In the genomic region with DNA sequence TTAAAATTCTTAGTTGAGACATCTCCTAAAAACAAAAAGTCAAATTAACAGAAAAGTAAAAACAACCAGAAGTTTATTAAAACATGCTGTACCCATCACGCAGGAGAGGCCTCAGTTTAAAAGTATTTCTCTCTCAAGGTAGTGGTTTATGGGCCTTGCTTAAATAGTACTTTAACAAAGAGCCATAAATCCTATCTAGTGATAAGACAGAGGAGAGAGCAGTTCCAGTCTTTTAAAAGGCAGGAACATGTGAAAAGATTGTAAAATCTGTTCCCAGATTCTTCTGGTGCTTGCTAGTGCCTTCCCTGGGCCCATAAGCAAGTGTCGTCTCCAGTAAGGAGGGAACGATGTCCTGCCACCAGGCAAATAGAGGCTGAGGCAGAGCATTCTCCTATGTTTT, we compare ENCODE assay signal across 1 cellular context.
TF ChIP-seq lines count a peak whose summit lies in the region.

No MANE protein-coding gene starts in this region.

TF ChIP-seq in HepG2, 621 proteins besides CTCF, POLR2A, EP300 and RAD21 (continued from another document):
- TF ChIP-seq, protein P1, sequence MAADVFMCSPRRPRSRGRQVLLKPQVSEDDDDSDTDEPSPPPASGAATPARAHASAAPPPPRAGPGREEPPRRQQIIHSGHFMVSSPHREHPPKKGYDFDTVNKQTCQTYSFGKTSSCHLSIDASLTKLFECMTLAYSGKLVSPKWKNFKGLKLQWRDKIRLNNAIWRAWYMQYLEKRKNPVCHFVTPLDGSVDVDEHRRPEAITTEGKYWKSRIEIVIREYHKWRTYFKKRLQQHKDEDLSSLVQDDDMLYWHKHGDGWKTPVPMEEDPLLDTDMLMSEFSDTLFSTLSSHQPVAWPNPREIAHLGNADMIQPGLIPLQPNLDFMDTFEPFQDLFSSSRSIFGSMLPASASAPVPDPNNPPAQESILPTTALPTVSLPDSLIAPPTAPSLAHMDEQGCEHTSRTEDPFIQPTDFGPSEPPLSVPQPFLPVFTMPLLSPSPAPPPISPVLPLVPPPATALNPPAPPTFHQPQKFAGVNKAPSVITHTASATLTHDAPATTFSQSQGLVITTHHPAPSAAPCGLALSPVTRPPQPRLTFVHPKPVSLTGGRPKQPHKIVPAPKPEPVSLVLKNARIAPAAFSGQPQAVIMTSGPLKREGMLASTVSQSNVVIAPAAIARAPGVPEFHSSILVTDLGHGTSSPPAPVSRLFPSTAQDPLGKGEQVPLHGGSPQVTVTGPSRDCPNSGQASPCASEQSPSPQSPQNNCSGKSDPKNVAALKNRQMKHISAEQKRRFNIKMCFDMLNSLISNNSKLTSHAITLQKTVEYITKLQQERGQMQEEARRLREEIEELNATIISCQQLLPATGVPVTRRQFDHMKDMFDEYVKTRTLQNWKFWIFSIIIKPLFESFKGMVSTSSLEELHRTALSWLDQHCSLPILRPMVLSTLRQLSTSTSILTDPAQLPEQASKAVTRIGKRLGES (CRISPR knock-in tag; IDR thresholded peaks at IDR 0.05; ENCODE audit: borderline replicate concordance), result no peak
- TF ChIP-seq NFYC (CRISPR knock-in tag; IDR thresholded peaks at IDR 0.05) (no peak), KDM2A (CRISPR knock-in tag; IDR thresholded peaks at IDR 0.05; ENCODE audit: borderline replicate concordance, low read depth) (no peak), NFIB (CRISPR knock-in tag; IDR thresholded peaks at IDR 0.05; ENCODE audit: borderline replicate concordance) (no peak), SAFB2 (CRISPR knock-in tag; IDR thresholded peaks at IDR 0.05; ENCODE audit: borderline replicate concordance, low read depth) (no peak), SRSF4 (IDR thresholded peaks at IDR 0.05; ENCODE audit: low read depth, low read length, poor library complexity, severe bottlenecking) (no peak), PHF21A (CRISPR knock-in tag; IDR thresholded peaks at IDR 0.05) (no peak), ZNF839 (CRISPR knock-in tag; IDR thresholded peaks at IDR 0.05; ENCODE audit: borderline replicate concordance) (no peak), PRMT3 (CRISPR knock-in tag; IDR thresholded peaks at IDR 0.05; ENCODE audit: borderline replicate concordance, low read depth) (no peak), ZKSCAN1 (IDR thresholded peaks at IDR 0.05; ENCODE audit: low read length) (no peak), NCOA2 (CRISPR knock-in tag; IDR thresholded peaks at IDR 0.05) (no peak), ZMYM2 (CRISPR knock-in tag; IDR thresholded peaks at IDR 0.05) (no peak), TCF12 (IDR thresholded peaks at IDR 0.05) (no peak), TCF12 (CRISPR knock-in tag; IDR thresholded peaks at IDR 0.05) (no peak)
- TF ChIP-seq, protein P2, sequence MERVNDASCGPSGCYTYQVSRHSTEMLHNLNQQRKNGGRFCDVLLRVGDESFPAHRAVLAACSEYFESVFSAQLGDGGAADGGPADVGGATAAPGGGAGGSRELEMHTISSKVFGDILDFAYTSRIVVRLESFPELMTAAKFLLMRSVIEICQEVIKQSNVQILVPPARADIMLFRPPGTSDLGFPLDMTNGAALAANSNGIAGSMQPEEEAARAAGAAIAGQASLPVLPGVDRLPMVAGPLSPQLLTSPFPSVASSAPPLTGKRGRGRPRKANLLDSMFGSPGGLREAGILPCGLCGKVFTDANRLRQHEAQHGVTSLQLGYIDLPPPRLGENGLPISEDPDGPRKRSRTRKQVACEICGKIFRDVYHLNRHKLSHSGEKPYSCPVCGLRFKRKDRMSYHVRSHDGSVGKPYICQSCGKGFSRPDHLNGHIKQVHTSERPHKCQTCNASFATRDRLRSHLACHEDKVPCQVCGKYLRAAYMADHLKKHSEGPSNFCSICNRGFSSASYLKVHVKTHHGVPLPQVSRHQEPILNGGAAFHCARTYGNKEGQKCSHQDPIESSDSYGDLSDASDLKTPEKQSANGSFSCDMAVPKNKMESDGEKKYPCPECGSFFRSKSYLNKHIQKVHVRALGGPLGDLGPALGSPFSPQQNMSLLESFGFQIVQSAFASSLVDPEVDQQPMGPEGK (CRISPR knock-in tag; IDR thresholded peaks at IDR 0.05), result no peak
- TF ChIP-seq, protein P3, sequence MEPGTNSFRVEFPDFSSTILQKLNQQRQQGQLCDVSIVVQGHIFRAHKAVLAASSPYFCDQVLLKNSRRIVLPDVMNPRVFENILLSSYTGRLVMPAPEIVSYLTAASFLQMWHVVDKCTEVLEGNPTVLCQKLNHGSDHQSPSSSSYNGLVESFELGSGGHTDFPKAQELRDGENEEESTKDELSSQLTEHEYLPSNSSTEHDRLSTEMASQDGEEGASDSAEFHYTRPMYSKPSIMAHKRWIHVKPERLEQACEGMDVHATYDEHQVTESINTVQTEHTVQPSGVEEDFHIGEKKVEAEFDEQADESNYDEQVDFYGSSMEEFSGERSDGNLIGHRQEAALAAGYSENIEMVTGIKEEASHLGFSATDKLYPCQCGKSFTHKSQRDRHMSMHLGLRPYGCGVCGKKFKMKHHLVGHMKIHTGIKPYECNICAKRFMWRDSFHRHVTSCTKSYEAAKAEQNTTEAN (CRISPR knock-in tag; conservative IDR thresholded peaks at IDR 0.05), result no peak
- TF ChIP-seq, protein P4, sequence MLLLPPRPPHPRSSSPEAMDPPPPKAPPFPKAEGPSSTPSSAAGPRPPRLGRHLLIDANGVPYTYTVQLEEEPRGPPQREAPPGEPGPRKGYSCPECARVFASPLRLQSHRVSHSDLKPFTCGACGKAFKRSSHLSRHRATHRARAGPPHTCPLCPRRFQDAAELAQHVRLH (CRISPR knock-in tag; IDR thresholded peaks at IDR 0.05; ENCODE audit: borderline replicate concordance, low read depth), result no peak
TF ChIP-seq in HepG2: peak in this region for 0.
